Comparison of ENCODE assay signal across 1 cellular context in the genomic region with DNA sequence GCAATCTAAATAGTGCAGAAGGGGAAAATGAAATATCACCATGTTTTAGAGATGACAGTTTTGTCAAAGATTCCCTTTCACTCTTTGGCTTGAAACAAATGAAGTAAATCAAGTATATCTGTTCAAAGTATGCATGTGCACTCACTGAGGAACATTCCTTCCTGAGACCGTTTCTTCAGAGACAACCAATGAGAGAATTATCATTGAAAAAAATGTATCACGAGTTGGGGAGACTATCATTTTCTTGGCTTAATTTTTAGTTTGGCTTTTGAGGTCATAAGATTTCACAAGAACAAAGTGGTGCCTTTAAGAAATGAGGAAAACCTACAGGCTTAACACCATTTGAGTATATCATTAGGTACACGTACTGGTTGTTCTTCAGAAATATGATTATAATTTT.
TF ChIP-seq lines count a peak whose summit lies in the region.

No MANE protein-coding gene starts in this region.

TF ChIP-seq in IMR-90, 13 proteins besides CTCF, POLR2A, EP300 and RAD21 (continued from another document):
- TF ChIP-seq, protein P1, sequence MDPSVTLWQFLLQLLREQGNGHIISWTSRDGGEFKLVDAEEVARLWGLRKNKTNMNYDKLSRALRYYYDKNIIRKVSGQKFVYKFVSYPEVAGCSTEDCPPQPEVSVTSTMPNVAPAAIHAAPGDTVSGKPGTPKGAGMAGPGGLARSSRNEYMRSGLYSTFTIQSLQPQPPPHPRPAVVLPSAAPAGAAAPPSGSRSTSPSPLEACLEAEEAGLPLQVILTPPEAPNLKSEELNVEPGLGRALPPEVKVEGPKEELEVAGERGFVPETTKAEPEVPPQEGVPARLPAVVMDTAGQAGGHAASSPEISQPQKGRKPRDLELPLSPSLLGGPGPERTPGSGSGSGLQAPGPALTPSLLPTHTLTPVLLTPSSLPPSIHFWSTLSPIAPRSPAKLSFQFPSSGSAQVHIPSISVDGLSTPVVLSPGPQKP (IDR thresholded peaks at IDR 0.05; ENCODE audit: borderline replicate concordance, low read depth, low read length): no peak
- no peak for TF ChIP-seq CHD1 (IDR thresholded peaks at IDR 0.05; ENCODE audit: low read depth, low read length)
- no peak for TF ChIP-seq NFE2L2 (IDR thresholded peaks at IDR 0.05; ENCODE audit: low read depth, low read length)
- no peak for TF ChIP-seq MXI1 (IDR thresholded peaks at IDR 0.05; ENCODE audit: borderline replicate concordance, low read depth, low read length)
- no peak for TF ChIP-seq RFX5 (IDR thresholded peaks at IDR 0.05; ENCODE audit: low read depth, low read length)
- TF ChIP-seq MAFK (IDR thresholded peaks at IDR 0.05; ENCODE audit: low read depth, low read length): no peak
- no peak for TF ChIP-seq RCOR1 (IDR thresholded peaks at IDR 0.05; ENCODE audit: insufficient replicate concordance, low read length)
